ENCODE assay signal across 31 cellular contexts in the genomic region with DNA sequence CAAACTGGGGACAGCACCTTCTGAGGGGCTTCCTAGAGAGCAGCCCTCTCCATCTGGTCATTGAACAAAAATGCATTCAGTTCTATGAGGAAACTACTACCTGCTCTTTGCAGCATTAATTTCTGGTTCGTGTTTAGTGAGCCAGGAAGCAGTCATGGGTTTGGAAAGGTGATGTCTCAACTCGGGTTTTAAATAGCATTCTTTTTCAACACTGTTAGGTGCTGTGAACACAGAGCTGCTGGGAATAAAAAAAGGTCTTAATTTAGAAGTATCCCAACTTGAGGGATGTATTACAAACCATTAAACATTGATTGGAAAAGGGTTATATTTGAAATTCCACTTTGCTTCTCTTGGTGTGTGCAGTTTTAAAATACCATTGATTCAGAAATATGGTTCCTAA. TPM values are rescaled to one million over a fixed set of nuclear protein-coding genes. Genes with fewer than 3 reads are reported as not detected.
"Had no signal": no experiment of that assay in that cellular context is flagged by ENCODE, and none has a peak within 500 bp of the region (broad histone marks: within the 10 kb centered on the region; RNA-seq: fewer than 3 reads in every experiment).

No MANE protein-coding gene starts in this region.

- H3K4me2 ChIP-seq: smooth muscle cell had no signal

- ATAC-seq: left colon; left lung; naive thymus-derived CD8-positive, alpha-beta T cell; pancreas; right lobe of liver; stimulated activated memory B cell treated with anti-CD40 and anti-IgM and Interleukin-4, amounts not matched to agents 10 μg/mL and 1 μg/mL and 100 μg/mL, for 72 hours; stimulated activated naive CD8-positive, alpha-beta T cell treated with anti-CD3 and anti-CD28 coated beads, Interleukin-15, amount 100 ng/mL, for 72 hours had no signal

- H3K27ac ChIP-seq: left lung, pancreas, prostate gland, right lobe of liver, tibial nerve, uterus had no signal

- H3K9me3 ChIP-seq: left lung, pancreas, prostate gland, right lobe of liver, tibial nerve, uterus had no signal

- H3K4me1 ChIP-seq: left lung, pancreas, prostate gland, right lobe of liver, tibial nerve, uterus had no signal

- H3K36me3 ChIP-seq: left lung, pancreas, prostate gland, right lobe of liver, tibial nerve, uterus had no signal

- H3K4me3 ChIP-seq: left lung, lung, pancreas, prostate gland, right lobe of liver, smooth muscle cell, tibial nerve, uterus had no signal

- H3K27me3 ChIP-seq: pancreas, right lobe of liver, uterus had no signal

- DNase-seq: hypothalamus; immature natural killer cell; kidney; left colon; left lung; midbrain; naive thymus-derived CD8-positive, alpha-beta T cell; nucleus accumbens; pancreas; posterior cingulate gyrus; retina; right lobe of liver; stimulated activated CD4-positive, alpha-beta T cell treated with anti-CD3 and anti-CD28 coated beads, Interleukin-1b, Interleukin-23, amount 100 ng/mL, for 48 hours; stimulated activated CD4-positive, alpha-beta T cell treated with anti-CD3 and anti-CD28 coated beads, Interleukin-2, amount 100 ng/mL, for 48 hours; stimulated activated CD4-positive, alpha-beta T cell treated with anti-CD3 and anti-CD28 coated beads, Interleukin-4, amount 100 ng/mL, for 4 hours; stimulated activated CD8-positive, alpha-beta memory T cell treated with anti-CD3 and anti-CD28 coated beads, Interleukin-4, amount 100 ng/mL, for 48 hours; stimulated activated naive CD4-positive, alpha-beta T cell treated with Interleukin-2 at 50 U/mL for 16 hours; stimulated activated naive CD8-positive, alpha-beta T cell treated with anti-CD3 and anti-CD28 coated beads, Interleukin-15, amount 100 ng/mL, for 72 hours; substantia nigra; uterus had no signal

RNA-seq across cellular contexts. Expression of a gene that starts 9.3 kb away (rescaled TPM):
- total RNA-seq: kidney; mucosa of gallbladder; naive thymus-derived CD8-positive, alpha-beta T cell; neural crest cell; osteoblast; pancreas; right lobe of liver; skeletal muscle tissue; ureter; uterus had no signal
- polyA plus RNA-seq: immature natural killer cell; naive thymus-derived CD8-positive, alpha-beta T cell had no signal

RNA-seq across cellular contexts. Expression of a gene that starts 47.9 kb away (rescaled TPM):
- total RNA-seq: kidney; left colon; left lung; mesenteric fat pad; mucosa of gallbladder; naive thymus-derived CD8-positive, alpha-beta T cell; osteoblast; pancreas; skeletal muscle tissue; smooth muscle cell; tibial nerve; ureter; uterus had no signal
- polyA plus RNA-seq: immature natural killer cell, smooth muscle cell had no signal
